Comparison of ENCODE assay signal across 16 cellular contexts in the genomic region with DNA sequence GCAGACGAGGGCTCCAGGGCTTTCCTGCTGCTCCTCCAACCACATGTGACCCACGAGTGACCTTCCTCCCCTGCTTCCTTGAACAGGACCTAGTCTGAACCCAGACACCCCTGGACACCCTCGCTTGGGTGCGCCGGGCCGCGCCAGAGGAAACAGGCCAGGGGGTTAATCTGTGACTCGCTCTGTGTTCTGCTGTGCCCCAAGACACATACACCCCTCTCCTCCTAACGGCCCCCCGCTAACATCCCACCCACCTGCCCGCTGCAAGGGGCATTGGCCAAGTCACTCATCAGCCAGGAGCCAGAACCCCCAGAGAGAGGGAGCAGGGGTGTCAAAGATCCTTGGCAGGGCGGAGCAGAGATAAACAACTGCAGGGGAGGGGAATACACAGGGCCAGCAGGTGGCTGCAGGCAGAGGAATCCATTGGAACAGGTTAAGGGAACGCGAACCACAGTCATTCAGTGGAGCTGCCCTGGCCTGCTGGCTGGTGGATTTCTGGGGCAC. TPM values are rescaled to one million over a fixed set of nuclear protein-coding genes. Genes with fewer than 3 reads are reported as not detected.
A peak's percentile ranks its signal among the peaks of the same experiment; 100 is the strongest.
DNase-seq lines count a peak whose midpoint lies in the region; ATAC-seq, FAIRE-seq and TF ChIP-seq lines count a peak whose summit lies in the region.
"Had no signal": no experiment of that assay in that cellular context is flagged by ENCODE, and none has a peak within 500 bp of the region (broad histone marks: within the 10 kb centered on the region; RNA-seq: fewer than 3 reads in every experiment).

No MANE protein-coding gene starts in this region.

- no peak for TF ChIP-seq EP300 in esophagus muscularis mucosa (IDR thresholded peaks at IDR 0.05)

- H3K9me3 ChIP-seq in esophagus muscularis mucosa (no peaks in the 10 kb centered on the region), lower lobe of right lung (no peaks in the 10 kb centered on the region), spleen (no peaks in the 10 kb centered on the region), testis (no peaks in the 10 kb centered on the region)
- no peaks in the 10 kb centered on the region for H3K9me3 ChIP-seq in CD8-positive, alpha-beta T cell (ENCODE audit: low read length)

- peaks cover 3% of the 10 kb centered on the region for H3K27me3 Mint-ChIP-seq in activated CD4-positive, alpha-beta T cell treated with anti-CD3 and anti-CD28 coated beads, Interleukin-2, amount 10 ng/mL, durations not matched to agents 24 days and 14 days
- H3K27me3 Mint-ChIP-seq in CD8-positive, alpha-beta T cell (ENCODE audit: low read depth): peaks cover 6% of the 10 kb centered on the region

- no peaks in the 10 kb centered on the region for H3K9me3 Mint-ChIP-seq in activated CD4-positive, alpha-beta T cell treated with anti-CD3 and anti-CD28 coated beads, Interleukin-2, amount 10 ng/mL, durations not matched to agents 24 days and 14 days
- no peaks in the 10 kb centered on the region for H3K9me3 Mint-ChIP-seq in CD8-positive, alpha-beta T cell
- H3K9me3 Mint-ChIP-seq: activated T-cell treated with anti-CD3 and anti-CD28 coated beads, Interleukin-2, amount 50 U/mL, for 72 hours had no signal

- intact Hi-C loops in esophagus muscularis mucosa (cut with DNase I) (no loop called here), lower lobe of right lung (cut with DNase I) (no loop called here), spleen (cut with DNase I; ENCODE audit: low total_unique reads) (no loop called here), testis (cut with DNase I; ENCODE audit: low total_unique reads) (no loop called here)
- intact Hi-C loops in activated CD4-positive, alpha-beta T cell treated with anti-CD3 and anti-CD28 coated beads, Interleukin-2, amount 10 ng/mL, durations not matched to agents 24 days and 14 days (cut with micrococcal nuclease): no loop called here
- intact Hi-C loops in CD8-positive, alpha-beta T cell (cut with DNase I, micrococcal nuclease): no loop called here

- no peak overlapping the region for H3K27ac Mint-ChIP-seq in activated CD4-positive, alpha-beta T cell treated with anti-CD3 and anti-CD28 coated beads, Interleukin-2, amount 10 ng/mL, durations not matched to agents 24 days and 14 days
- no peak overlapping the region for H3K27ac Mint-ChIP-seq in CD8-positive, alpha-beta T cell
- H3K27ac Mint-ChIP-seq: activated T-cell treated with anti-CD3 and anti-CD28 coated beads, Interleukin-2, amount 50 U/mL, for 72 hours; CD4-positive, alpha-beta memory T cell; naive thymus-derived CD8-positive, alpha-beta T cell had no signal

- no peak for FAIRE-seq in H54 (lab: Jason Lieb, UNC)

- H3K36me3 Mint-ChIP-seq in activated CD4-positive, alpha-beta T cell treated with anti-CD3 and anti-CD28 coated beads, Interleukin-2, amount 10 ng/mL, durations not matched to agents 24 days and 14 days (ENCODE audit: low read depth): no peaks in the 10 kb centered on the region
- H3K36me3 Mint-ChIP-seq in CD8-positive, alpha-beta T cell: no peaks in the 10 kb centered on the region
- H3K36me3 Mint-ChIP-seq: CD4-positive, alpha-beta memory T cell; naive thymus-derived CD8-positive, alpha-beta T cell had no signal

- DNase-seq in NCI-H510A (lab: John Stamatoyannopoulos, UW): peak; percentile 56
- no peak for DNase-seq in esophagus muscularis mucosa (ENCODE audit: extremely low spot score)
- DNase-seq in lower lobe of right lung: peak; percentile 43
- peak; percentile 68 for DNase-seq in spleen
- no peak for DNase-seq in H54 (ENCODE audit: insufficient read length, low spot score)
- no peak for DNase-seq in testis
- no peak for DNase-seq in activated CD4-positive, alpha-beta T cell treated with anti-CD3 and anti-CD28 coated beads, Interleukin-2, amount 10 ng/mL, durations not matched to agents 24 days and 14 days
- no peak for DNase-seq in CD8-positive, alpha-beta T cell
- DNase-seq: activated T-cell treated with anti-CD3 and anti-CD28 coated beads, Interleukin-2, amount 50 U/mL, for 72 hours; CD4-positive, alpha-beta memory T cell; NCI-H1694 treated with DMSO at 0.1 percent for 48 hours; stimulated activated CD4-positive, alpha-beta T cell treated with anti-CD3 and anti-CD28 coated beads, Interleukin-2, amount 100 ng/mL, for 48 hours; substantia nigra had no signal

- peak overlapping the region; percentile 87 to 97 (median 93) for H3K27ac ChIP-seq in esophagus muscularis mucosa (replicated peaks in 1 of 4)
- H3K27ac ChIP-seq in lower lobe of right lung: peak overlapping the region; percentile 33
- peak overlapping the region in 1 of 8 donors; percentile 51 for H3K27ac ChIP-seq in spleen
- H3K27ac ChIP-seq in testis: peak overlapping the region in 1 of 2 donors; percentile 47
- no peak overlapping the region for H3K27ac ChIP-seq in CD8-positive, alpha-beta T cell (ENCODE audit: low read depth, low read length)
- H3K27ac ChIP-seq: VCaP had no signal

- WGBS in esophagus muscularis mucosa: 66% methylated on average over 13 of the region's 14 CpGs
- 81 to 90% (median 83%) methylated on average over 14 of the region's 14 CpGs for WGBS in spleen, 5 donors
- WGBS in testis, 2 donors: 41 to 58% methylated on average over 14 of the region's 14 CpGs

- no peak overlapping the region for H3K4me3 Mint-ChIP-seq in activated CD4-positive, alpha-beta T cell treated with anti-CD3 and anti-CD28 coated beads, Interleukin-2, amount 10 ng/mL, durations not matched to agents 24 days and 14 days
- H3K4me3 Mint-ChIP-seq in CD8-positive, alpha-beta T cell: no peak overlapping the region
- H3K4me3 Mint-ChIP-seq: activated T-cell treated with anti-CD3 and anti-CD28 coated beads, Interleukin-2, amount 50 U/mL, for 72 hours; CD4-positive, alpha-beta memory T cell; naive thymus-derived CD8-positive, alpha-beta T cell had no signal

- peak in 1 of 2 donors; percentile 40 for ATAC-seq in lower lobe of right lung
- no peak for ATAC-seq in CD8-positive, alpha-beta T cell
- ATAC-seq: activated T-cell treated with anti-CD3 and anti-CD28 coated beads, Interleukin-2, amount 50 U/mL, for 72 hours; naive thymus-derived CD8-positive, alpha-beta T cell; Panc1 had no signal

- TF ChIP-seq POLR2A in esophagus muscularis mucosa (IDR thresholded peaks at IDR 0.05; ENCODE audit: low read depth) (no peak), spleen (IDR thresholded peaks at IDR 0.05) (no peak), H54 (IDR thresholded peaks at IDR 0.05; ENCODE audit: low read depth, low read length) (no peak), testis (IDR thresholded peaks at IDR 0.05) (no peak)

- peaks cover 56 to 96% (median 86%) of the 10 kb centered on the region in 4 donors for H3K4me1 ChIP-seq in esophagus muscularis mucosa
- H3K4me1 ChIP-seq in lower lobe of right lung: peaks cover 34% of the 10 kb centered on the region
- H3K4me1 ChIP-seq in spleen: peaks cover 0 to 46% (median 9%) of the 10 kb centered on the region in 6 donors
- H3K4me1 ChIP-seq in testis: peaks cover 39% of the 10 kb centered on the region
- H3K4me1 ChIP-seq in CD8-positive, alpha-beta T cell (ENCODE audit: insufficient read depth, low read length): no peaks in the 10 kb centered on the region

- CTCF ChIA-PET in CD8-positive, alpha-beta T cell (lab: Charles Lee): no interaction called here

- no peaks in the 10 kb centered on the region for H3K36me3 ChIP-seq in esophagus muscularis mucosa
- no peaks in the 10 kb centered on the region for H3K36me3 ChIP-seq in lower lobe of right lung
- no peaks in the 10 kb centered on the region for H3K36me3 ChIP-seq in spleen
- no peaks in the 10 kb centered on the region for H3K36me3 ChIP-seq in testis (ENCODE audit: low read depth, missing control alignments)
- H3K36me3 ChIP-seq in CD8-positive, alpha-beta T cell (ENCODE audit: insufficient read depth, low read length): no peaks in the 10 kb centered on the region

- no peaks in the 10 kb centered on the region for H3K4me1 Mint-ChIP-seq in activated CD4-positive, alpha-beta T cell treated with anti-CD3 and anti-CD28 coated beads, Interleukin-2, amount 10 ng/mL, durations not matched to agents 24 days and 14 days
- H3K4me1 Mint-ChIP-seq in CD8-positive, alpha-beta T cell (ENCODE audit: low read depth): no peaks in the 10 kb centered on the region
- H3K4me1 Mint-ChIP-seq: CD4-positive, alpha-beta memory T cell; naive thymus-derived CD8-positive, alpha-beta T cell had no signal

- no peaks in the 10 kb centered on the region for H3K27me3 ChIP-seq in esophagus muscularis mucosa
- no peaks in the 10 kb centered on the region for H3K27me3 ChIP-seq in lower lobe of right lung (ENCODE audit: low read depth)
- no peaks in the 10 kb centered on the region for H3K27me3 ChIP-seq in spleen (replicated peaks in 1 of 7)
- H3K27me3 ChIP-seq in testis: no peaks in the 10 kb centered on the region
- H3K27me3 ChIP-seq in CD8-positive, alpha-beta T cell (ENCODE audit: insufficient read depth, low read length): no peaks in the 10 kb centered on the region

- POLR2A ChIA-PET in CD8-positive, alpha-beta T cell (lab: Charles Lee): no interaction called here

- peak overlapping the region; percentile 1 to 27 (median 20) for H3K4me3 ChIP-seq in esophagus muscularis mucosa
- no peak overlapping the region for H3K4me3 ChIP-seq in lower lobe of right lung
- H3K4me3 ChIP-seq in spleen: no peak overlapping the region
- H3K4me3 ChIP-seq in testis: no peak overlapping the region
- no peak overlapping the region for H3K4me3 ChIP-seq in CD8-positive, alpha-beta T cell (ENCODE audit: low read depth, low read length)

- TF ChIP-seq CTCF in esophagus muscularis mucosa (IDR thresholded peaks at IDR 0.05) (no peak), lower lobe of right lung (IDR thresholded peaks at IDR 0.05) (no peak), spleen (IDR thresholded peaks at IDR 0.05 in 8 of 11, conservative IDR thresholded peaks at IDR 0.05 in 3 of 11) (no peak), testis (IDR thresholded peaks at IDR 0.05) (no peak)
- no peak for TF ChIP-seq CTCF in CD8-positive, alpha-beta T cell (IDR thresholded peaks at IDR 0.05)

RNA-seq across cellular contexts. Expression of a gene that starts 38.1 kb away (rescaled TPM):
- total RNA-seq in esophagus muscularis mucosa (1,000 to 10,000 TPM; 1,001 to 2,170 (median 1,411) TPM), lower lobe of right lung (505 TPM), spleen (100 to 1,000 TPM; 170 to 580 (median 273) TPM), testis (100 to 1,000 TPM; 227 to 256 TPM)
- polyA plus RNA-seq in spleen (10 to 100 TPM in 1 of 3 donors, 1 to 10 TPM in 2; 6.9 to 48.7 (median 8.6) TPM), testis (ENCODE audit: insufficient read depth, low read depth, low replicate concordance) (75.9 TPM)
- 0.70 and 1.3 TPM in 2 replicates for total RNA-seq in activated CD4-positive, alpha-beta T cell treated with anti-CD3 and anti-CD28 coated beads, Interleukin-2, amount 10 ng/mL, durations not matched to agents 24 days and 14 days
- total RNA-seq in CD8-positive, alpha-beta T cell: not detected
- polyA plus RNA-seq: CD4-positive, alpha-beta memory T cell; naive thymus-derived CD8-positive, alpha-beta T cell had no signal

Comparison
In these comparisons a context has a peak if more than half of its experiments do, and no peak if none do; other contexts are left out.
1. DNase-seq: peak in NCI-H510A (single experiment), lower lobe of right lung (single experiment) and spleen (single experiment); none in esophagus muscularis mucosa (single experiment), H54 (single experiment), testis (single experiment), activated CD4-positive, alpha-beta T cell treated with anti-CD3 and anti-CD28 coated beads, Interleukin-2, amount 10 ng/mL, durations not matched to agents 24 days and 14 days (single experiment) and CD8-positive, alpha-beta T cell (0 of 7).
2. H3K4me3 ChIP-seq: peak in esophagus muscularis mucosa (4 of 4); none in lower lobe of right lung (single experiment), spleen (0 of 8), testis (0 of 2) and CD8-positive, alpha-beta T cell (single experiment).
3. RNA of a gene that starts 38.1 kb away (total RNA-seq): 1,001 to 2,170 TPM in esophagus muscularis mucosa, 505 TPM in lower lobe of right lung (single experiment), 170 to 580 TPM in spleen and 227 to 256 TPM in testis; 0.70 to 1.3 TPM in activated CD4-positive, alpha-beta T cell treated with anti-CD3 and anti-CD28 coated beads, Interleukin-2, amount 10 ng/mL, durations not matched to agents 24 days and 14 days and not detected in CD8-positive, alpha-beta T cell; every median in the first group is over 10 times any median in the second.